8 cellular contexts compared by ENCODE assay signal in the genomic region with DNA sequence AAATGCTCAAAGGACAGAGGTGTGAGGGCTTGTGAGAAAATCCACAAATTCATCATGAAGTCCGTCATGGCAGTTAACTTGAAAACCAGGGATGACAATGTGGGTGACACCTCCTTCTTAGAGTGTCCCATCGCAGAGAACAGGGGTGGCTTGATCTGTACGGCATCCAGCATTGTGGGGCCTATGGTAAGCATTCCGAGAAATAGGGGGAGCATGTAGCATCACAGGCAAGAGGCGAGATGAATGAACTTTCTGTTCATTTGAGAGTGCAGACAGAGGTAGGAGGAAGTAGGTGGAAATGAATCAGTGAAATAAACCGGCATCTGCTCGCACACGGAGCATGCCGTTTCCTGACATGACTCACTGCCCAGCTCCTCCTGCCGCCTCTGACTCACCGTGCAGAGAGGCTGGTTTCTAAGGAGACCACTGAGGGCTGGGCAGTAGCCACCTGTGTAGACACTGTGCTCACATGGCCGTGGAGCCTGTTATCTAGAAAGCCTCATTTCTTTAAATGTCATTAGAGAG.
DNase-seq lines count a peak whose midpoint lies in the region; ATAC-seq and TF ChIP-seq lines count a peak whose summit lies in the region.

No MANE protein-coding gene starts in this region.

- TF ChIP-seq CTCF in A673 (conservative IDR thresholded peaks at IDR 0.05; ENCODE audit: low read depth, low read length) (no peak), WI38 (IDR thresholded peaks at IDR 0.05; ENCODE audit: low read depth, low read length) (no peak), epithelial cell of esophagus (IDR thresholded peaks at IDR 0.05; ENCODE audit: insufficient read depth, low read depth, low read length, missing control alignments) (no peak), nephron progenitor cell (IDR thresholded peaks at IDR 0.05) (no peak), uterus (IDR thresholded peaks at IDR 0.05) (no peak)

- H3K27ac Mint-ChIP-seq in nephron progenitor cell, result no peak overlapping the region

- H3K27me3 ChIP-seq in A673 (replicated peaks; ENCODE audit: insufficient read depth, low read depth, low read length, poor library complexity), result no peaks in the 10 kb centered on the region
- no peaks in the 10 kb centered on the region for H3K27me3 ChIP-seq in uterus

- CTCF ChIA-PET in A673 (lab: Charles Lee), result no interaction called here

- intact Hi-C loops in A673 (cut with micrococcal nuclease; ENCODE audit: unreplicated experiment), result no loop called here
- intact Hi-C loops in uterus (cut with DNase I; ENCODE audit: low total_unique reads), result no loop called here

- H3K4me3 Mint-ChIP-seq in nephron progenitor cell, result no peak overlapping the region

- H3K4me1 Mint-ChIP-seq in nephron progenitor cell, result peaks cover 29% of the 10 kb centered on the region

- peak; percentile 65 for DNase-seq in A673 (ENCODE audit: low spot score)
- peak; percentile 19 for DNase-seq in NCI-H1694 (lab: John Stamatoyannopoulos, UW)
- peak; percentile 99 for DNase-seq in epithelial cell of esophagus (ENCODE audit: low read depth)
- peak; percentile 7 for DNase-seq in nephron progenitor cell
- peak; percentile 71 to 82 for DNase-seq in uterus

- no peak for TF ChIP-seq POLR2A in GM18505 (IDR thresholded peaks at IDR 0.05; ENCODE audit: borderline replicate concordance, extremely low read depth, insufficient read depth, insufficient read length)
- peak in 1 of 2 donors; percentile 12 for TF ChIP-seq POLR2A in uterus (IDR thresholded peaks at IDR 0.05)

- peaks cover 2% of the 10 kb centered on the region for H3K27me3 Mint-ChIP-seq in nephron progenitor cell (ENCODE audit: low read depth, poor library complexity)

- BruUV-seq in A673 (replicated peaks; lab: Mats Ljungman, UMichigan), result no TSS peak

- peaks cover 12% of the 10 kb centered on the region for H3K36me3 Mint-ChIP-seq in nephron progenitor cell (ENCODE audit: low read depth)

- peaks cover 13% of the 10 kb centered on the region for H3K4me1 ChIP-seq in A673 (ENCODE audit: insufficient read depth, low read length, poor library complexity, severe bottlenecking)
- H3K4me1 ChIP-seq in uterus, result peaks cover 3 to 7% of the 10 kb centered on the region in 2 donors

- ATAC-seq in GM18505 (IDR thresholded peaks at IDR 0.05; ENCODE audit: unreplicated experiment) (peak; percentile 100), HG02852 (IDR thresholded peaks at IDR 0.05; ENCODE audit: unreplicated experiment) (peak; percentile 98)

- no peak overlapping the region for H3K27ac ChIP-seq in A673 (ENCODE audit: low read depth, low read length, poor library complexity, severe bottlenecking)
- peak overlapping the region; percentile 25 to 55 for H3K27ac ChIP-seq in uterus

- H3K9me3 ChIP-seq in A673 (ENCODE audit: low read depth, low read length, poor library complexity, severe bottlenecking), result no peaks in the 10 kb centered on the region
- no peaks in the 10 kb centered on the region for H3K9me3 ChIP-seq in uterus

- POLR2A ChIA-PET in A673 (lab: Charles Lee; ENCODE audit: low non-redundant PET), result no interaction called here

- H3K36me3 ChIP-seq in A673 (ENCODE audit: insufficient read depth, low read length, poor library complexity, severe bottlenecking) (no peaks in the 10 kb centered on the region), uterus (no peaks in the 10 kb centered on the region)

- peaks cover 8% of the 10 kb centered on the region for H3K9me3 Mint-ChIP-seq in nephron progenitor cell

- H3K4me3 ChIP-seq in A673 (ENCODE audit: low read depth, low read length, poor library complexity, severe bottlenecking) (no peak overlapping the region), WI38 (ENCODE audit: low read depth, low read length) (peak overlapping the region; percentile 30; the same call in 1 of the 2 replicates), epithelial cell of esophagus (ENCODE audit: low read length) (no peak overlapping the region), uterus (no peak overlapping the region)

Comparison
In these comparisons a context has a peak if more than half of its experiments do, and no peak if none do; other contexts are left out.
1. DNase-seq: peak in every context shown above with its lines; median percentile 99 in epithelial cell of esophagus; 76 in uterus; 65 in A673; 19 in NCI-H1694; 7 in nephron progenitor cell.